32 cellular contexts compared by ENCODE assay signal in genomic region chr2:7497223-7497622, GRCh38.
DNase-seq lines count a peak whose midpoint lies in the region; ATAC-seq, FAIRE-seq and TF ChIP-seq lines count a peak whose summit lies in the region.
"Had no signal": no experiment of that assay in that cellular context is flagged by ENCODE, and none has a peak within 500 bp of the region (broad histone marks: within the 10 kb centered on the region; RNA-seq: fewer than 3 reads in every experiment).

No MANE protein-coding gene starts in this region.

- H3K79me2 ChIP-seq in HepG2 (ENCODE audit: insufficient read depth, low read length), result no peaks in the 10 kb centered on the region
- no peaks in the 10 kb centered on the region for H3K79me2 ChIP-seq in trophoblast cell (ENCODE audit: control insufficient read depth, insufficient read depth, low read length, poor library complexity)
- H3K79me2 ChIP-seq: hepatocyte had no signal

- H3K9me3 Mint-ChIP-seq in stimulated activated naive CD8-positive, alpha-beta T cell treated with anti-CD3 and anti-CD28 coated beads, Interleukin-15, amount 100 ng/mL, for 72 hours, result peaks cover 13 to 23% of the 10 kb centered on the region in 2 donors
- H3K9me3 Mint-ChIP-seq in stimulated activated naive B cell treated with anti-CD40 and anti-IgM and Interleukin-4, amounts not matched to agents 10 μg/mL and 1 μg/mL and 100 μg/mL, for 72 hours, result peaks cover 0 to 5% of the 10 kb centered on the region in 2 donors

- H2BK5ac ChIP-seq in trophoblast cell (ENCODE audit: low read depth, low read length, poor library complexity), result no peak overlapping the region

- no peak overlapping the region for H3K9ac ChIP-seq in HepG2 (ENCODE audit: insufficient read depth, low read depth, low read length)
- H3K9ac ChIP-seq in trophoblast cell (ENCODE audit: low read length), result no peak overlapping the region

- no peaks in the 10 kb centered on the region for H3K4me1 ChIP-seq in HepG2 (ENCODE audit: insufficient read depth, low read length)
- no peaks in the 10 kb centered on the region for H3K4me1 ChIP-seq in trophoblast cell (ENCODE audit: control insufficient read depth in 1 of 2, insufficient read depth in 2 of 2, low read length in 2 of 2)
- H3K4me1 ChIP-seq: breast epithelium had no signal

- no peak for FAIRE-seq in HepG2 (lab: Jason Lieb, UNC)
- FAIRE-seq: colon, frontal cortex, HTR-8/SVneo had no signal

- H2BK12ac ChIP-seq in trophoblast cell (ENCODE audit: low read length), result no peak overlapping the region

- peak overlapping the region in 1 of 2 donors; percentile 66 for H3K4me3 Mint-ChIP-seq in stimulated activated naive CD8-positive, alpha-beta T cell treated with anti-CD3 and anti-CD28 coated beads, Interleukin-15, amount 100 ng/mL, for 72 hours
- H3K4me3 Mint-ChIP-seq in stimulated activated naive B cell treated with anti-CD40 and anti-IgM and Interleukin-4, amounts not matched to agents 10 μg/mL and 1 μg/mL and 100 μg/mL, for 72 hours, result no peak overlapping the region
- H3K4me3 Mint-ChIP-seq: activated CD4-positive, alpha-beta memory T cell treated with anti-CD3 and anti-CD28 coated beads for 36 hours; CD4-positive, CD25-positive, alpha-beta regulatory T cell; naive B cell; WTC11 had no signal

- no peak overlapping the region for H3K23ac ChIP-seq in trophoblast cell (ENCODE audit: low read length)

- no peaks in the 10 kb centered on the region for H3K36me3 Mint-ChIP-seq in stimulated activated naive B cell treated with anti-CD40 and anti-IgM and Interleukin-4, amounts not matched to agents 10 μg/mL and 1 μg/mL and 100 μg/mL, for 72 hours
- H3K36me3 Mint-ChIP-seq: CD4-positive, CD25-positive, alpha-beta regulatory T cell; naive B cell had no signal

- H3K4me2 ChIP-seq in HepG2 (ENCODE audit: low read depth, low read length) (no peak overlapping the region), trophoblast cell (ENCODE audit: low read length) (no peak overlapping the region)
- H3K4me2 ChIP-seq: hepatocyte, PC-9 had no signal

- no peak overlapping the region for H2BK120ac ChIP-seq in trophoblast cell (ENCODE audit: insufficient read depth, low read length, poor library complexity)

- no peak overlapping the region for H2AFZ ChIP-seq in HepG2 (ENCODE audit: low read length)
- no peak overlapping the region for H2AFZ ChIP-seq in trophoblast cell (ENCODE audit: insufficient read depth, low read length, poor library complexity)
- H2AFZ ChIP-seq: hepatocyte, PC-9 had no signal

- no peaks in the 10 kb centered on the region for H3K9me3 ChIP-seq in HepG2 (ENCODE audit: low read length)
- no peaks in the 10 kb centered on the region for H3K9me3 ChIP-seq in trophoblast cell (ENCODE audit: insufficient read depth, low read depth, low read length)
- H3K9me3 ChIP-seq: breast epithelium had no signal

- no peak overlapping the region for H2AK5ac ChIP-seq in trophoblast cell (ENCODE audit: low read length)

- POLR2A ChIA-PET in HepG2 (lab: Yijun Ruan, JAX), result no interaction called here

- peak overlapping the region in 1 of 2 donors; percentile 75 for H3K27ac Mint-ChIP-seq in stimulated activated naive CD8-positive, alpha-beta T cell treated with anti-CD3 and anti-CD28 coated beads, Interleukin-15, amount 100 ng/mL, for 72 hours
- no peak overlapping the region for H3K27ac Mint-ChIP-seq in stimulated activated naive B cell treated with anti-CD40 and anti-IgM and Interleukin-4, amounts not matched to agents 10 μg/mL and 1 μg/mL and 100 μg/mL, for 72 hours
- H3K27ac Mint-ChIP-seq: activated CD4-positive, alpha-beta memory T cell treated with anti-CD3 and anti-CD28 coated beads for 36 hours; CD4-positive, CD25-positive, alpha-beta regulatory T cell; naive B cell; WTC11 had no signal

- H4K20me1 ChIP-seq in HepG2 (ENCODE audit: insufficient read depth, low read length), result no peaks in the 10 kb centered on the region

- TF ChIP-seq RAD21 in HepG2 (CRISPR knock-in tag; IDR thresholded peaks at IDR 0.05), result no peak

- peak in 1 of 2 donors; percentile 30 for DNase-seq in stimulated activated naive CD8-positive, alpha-beta T cell treated with anti-CD3 and anti-CD28 coated beads, Interleukin-15, amount 100 ng/mL, for 72 hours
- no peak for DNase-seq in stimulated activated naive CD8-positive, alpha-beta T cell treated with anti-CD3 and anti-CD28 coated beads, Interleukin-15, Interleukin-2, amounts not matched to agents 100 U/mL and 50 U/mL, for 24 hours
- DNase-seq in NOMO-1 treated with DMSO at 0.1 percent for 48 hours (lab: John Stamatoyannopoulos, UW; ENCODE audit: unreplicated experiment) (peak; percentile 51), HepG2 (ENCODE audit: low spot score) (no peak), trophoblast cell (no peak)
- no peak for DNase-seq in stimulated activated naive B cell treated with anti-CD40 and anti-IgM and Interleukin-4, amounts not matched to agents 10 μg/mL and 1 μg/mL and 100 μg/mL, for 72 hours
- DNase-seq: activated CD4-positive, alpha-beta memory T cell treated with anti-CD3 and anti-CD28 coated beads for 36 hours; amygdala; CD4-positive, CD25-positive, alpha-beta regulatory T cell; DMS 273 treated with DMSO at 0.1 percent for 48 hours; effector memory CD4-positive, alpha-beta T cell; KG1; MV-4-11; naive B cell; NCI-H187; NCI-H345; NCI-H82; PC-9; SHP77; stimulated activated CD4-positive, alpha-beta T cell treated with anti-CD3 and anti-CD28 coated beads, Interleukin-12 subunit alpha, Interleukin-12 subunit beta, amount 100 ng/mL, for 4 hours; stimulated activated CD4-positive, alpha-beta T cell treated with anti-CD3 and anti-CD28 coated beads, Interleukin-4, amount 100 ng/mL, for 24 hours; stimulated activated naive CD4-positive, alpha-beta T cell treated with Interleukin-2 at 50 U/mL for 16 hours; SW 1271; T1000 had no signal

- TF ChIP-seq EP300 in HepG2 (IDR thresholded peaks at IDR 0.05; ENCODE audit: low read depth in 2 of 2, low read length in 2 of 2), result no peak
- no peak for TF ChIP-seq EP300 in HepG2 (CRISPR knock-in tag; IDR thresholded peaks at IDR 0.05; ENCODE audit: borderline replicate concordance)

- no peak for TF ChIP-seq CTCF in HepG2 (CRISPR knock-in tag; IDR thresholded peaks at IDR 0.05)

- ATAC-seq in stimulated activated naive CD8-positive, alpha-beta T cell treated with anti-CD3 and anti-CD28 coated beads, Interleukin-15, amount 100 ng/mL, for 72 hours, result peak; percentile 70
- ATAC-seq in stimulated activated naive CD8-positive, alpha-beta T cell treated with anti-CD3 and anti-CD28 coated beads, Interleukin-15, Interleukin-2, amounts not matched to agents 100 U/mL and 50 U/mL, for 24 hours, result no peak
- ATAC-seq in HepG2, result no peak
- no peak for ATAC-seq in stimulated activated naive B cell treated with anti-CD40 and anti-IgM and Interleukin-4, amounts not matched to agents 10 μg/mL and 1 μg/mL and 100 μg/mL, for 72 hours (replicated peaks)
- ATAC-seq in GM21825 (IDR thresholded peaks at IDR 0.05; ENCODE audit: unreplicated experiment), result no peak
- ATAC-seq: esophagus mucosa, WTC11 had no signal

- no peak overlapping the region for H3K4ac ChIP-seq in trophoblast cell (ENCODE audit: low read depth, low read length)

- intact Hi-C loops in HepG2 (cut with micrococcal nuclease; ENCODE audit: unreplicated experiment), result no loop called here

- TF ChIP-seq POLR2A in HepG2 (IDR thresholded peaks at IDR 0.05; ENCODE audit: insufficient read depth in 1 of 2, low read depth in 2 of 2, low read length in 2 of 2), result no peak

- in situ Hi-C loops in HepG2 (cut with HindIII; ENCODE audit: extremely low pct_ligation_motif_present, low pct_unique_long_range_greater_than_20kb), result no loop called here

- no peaks in the 10 kb centered on the region for H3K27me3 Mint-ChIP-seq in stimulated activated naive CD8-positive, alpha-beta T cell treated with anti-CD3 and anti-CD28 coated beads, Interleukin-15, amount 100 ng/mL, for 72 hours
- peaks cover 18 to 25% of the 10 kb centered on the region in 2 donors for H3K27me3 Mint-ChIP-seq in stimulated activated naive B cell treated with anti-CD40 and anti-IgM and Interleukin-4, amounts not matched to agents 10 μg/mL and 1 μg/mL and 100 μg/mL, for 72 hours
- H3K27me3 Mint-ChIP-seq: activated CD4-positive, alpha-beta memory T cell treated with anti-CD3 and anti-CD28 coated beads for 36 hours had no signal

- no peaks in the 10 kb centered on the region for H3K79me1 ChIP-seq in trophoblast cell (ENCODE audit: low read length)

- H4K91ac ChIP-seq in trophoblast cell (ENCODE audit: low read depth, low read length), result no peak overlapping the region

- H4K12ac ChIP-seq in trophoblast cell (ENCODE audit: low read depth, low read length), result no peak overlapping the region

- H3K4me3 ChIP-seq in HepG2 (replicated peaks in 1 of 3; ENCODE audit: insufficient read depth in 1 of 3, low read depth in 2 of 3, low read length in 3 of 3) (no peak overlapping the region), trophoblast cell (ENCODE audit: low read depth, low read length) (no peak overlapping the region)
- H3K4me3 ChIP-seq: breast epithelium, hepatocyte, PC-9 had no signal

- CTCF ChIA-PET in HepG2 (lab: Yijun Ruan, JAX; ENCODE audit: low intra/inter-chr PET ratio, low total read pairs), result no interaction called here

- H3K18ac ChIP-seq in trophoblast cell (ENCODE audit: low read length), result no peak overlapping the region

- H3K27me3 ChIP-seq in HepG2 (ENCODE audit: control insufficient read depth in 1 of 2, insufficient read depth in 2 of 2, low read length in 2 of 2) (no peaks in the 10 kb centered on the region), trophoblast cell (ENCODE audit: insufficient read depth, low read length) (no peaks in the 10 kb centered on the region)
- H3K27me3 ChIP-seq: breast epithelium, hepatocyte had no signal

- BruUV-seq in HepG2 (replicated peaks; lab: Mats Ljungman, UMichigan), result no TSS peak

- WGBS in HepG2 (ENCODE audit: low lambda C conversion rate), result 20% methylated on average over 4 of the region's 4 CpGs
- no CpG with 5 or more reads among the region's 4 CpGs for WGBS in trophoblast cell (ENCODE audit: extremely low coverage, insufficient coverage, insufficient read length)

- no peak overlapping the region for H3K27ac ChIP-seq in HepG2 (ENCODE audit: extremely low read length, insufficient read depth, low read length)
- H3K27ac ChIP-seq in trophoblast cell (ENCODE audit: low read depth, low read length), result no peak overlapping the region
- H3K27ac ChIP-seq: breast epithelium, hepatocyte, PC-9 had no signal

- H3K14ac ChIP-seq in trophoblast cell (ENCODE audit: low read length), result no peak overlapping the region

- H3K4me1 Mint-ChIP-seq in stimulated activated naive CD8-positive, alpha-beta T cell treated with anti-CD3 and anti-CD28 coated beads, Interleukin-15, amount 100 ng/mL, for 72 hours, result peaks cover 43% of the 10 kb centered on the region
- H3K4me1 Mint-ChIP-seq in stimulated activated naive B cell treated with anti-CD40 and anti-IgM and Interleukin-4, amounts not matched to agents 10 μg/mL and 1 μg/mL and 100 μg/mL, for 72 hours, result no peaks in the 10 kb centered on the region
- H3K4me1 Mint-ChIP-seq: CD4-positive, CD25-positive, alpha-beta regulatory T cell; naive B cell had no signal

- H3K36me3 ChIP-seq in HepG2 (replicated peaks in 1 of 2; ENCODE audit: control insufficient read depth in 1 of 2, insufficient read depth in 2 of 2, low read length in 2 of 2) (no peaks in the 10 kb centered on the region), trophoblast cell (ENCODE audit: control insufficient read depth in 1 of 2, insufficient read depth in 2 of 2, low read length in 2 of 2) (no peaks in the 10 kb centered on the region)
- H3K36me3 ChIP-seq: breast epithelium had no signal

- no peak overlapping the region for H4K8ac ChIP-seq in trophoblast cell (ENCODE audit: low read depth, low read length)
